Comparison of ENCODE assay signal across 9 cellular contexts in genomic region chr9:125233678-125234077, GRCh38. TPM values are rescaled to one million over a fixed set of nuclear protein-coding genes. Genes with fewer than 3 reads are reported as not detected.
A peak's percentile ranks its signal among the peaks of the same experiment; 100 is the strongest.
DNase-seq lines count a peak whose midpoint lies in the region; ATAC-seq, FAIRE-seq and TF ChIP-seq lines count a peak whose summit lies in the region.
"Had no signal": no experiment of that assay in that cellular context is flagged by ENCODE, and none has a peak within 500 bp of the region (broad histone marks: within the 10 kb centered on the region; RNA-seq: fewer than 3 reads in every experiment).

No MANE protein-coding gene starts in this region.

- no peaks in the 10 kb centered on the region for H3K27me3 ChIP-seq in adrenal gland

- intact Hi-C loops in adrenal gland (cut with DNase I) (loop anchor here in 1 of 2 donors (10.0 kb wide), 1 partner anchor 111 kb away; no protein-coding TSS in a partner anchor), left colon (cut with DNase I, micrococcal nuclease) (no loop called here)

- CTCF ChIA-PET in GM10248 (lab: Yijun Ruan, JAX): interaction anchor here (1.1 kb wide), 1 partner anchor 31 kb away, joined by 3 read pairs; no protein-coding TSS in a partner anchor

- H3K36me3 ChIP-seq in adrenal gland (replicated peaks in 1 of 2): peaks cover 0 to 52% of the 10 kb centered on the region in 2 donors

- H3K4me1 ChIP-seq in adrenal gland (replicated peaks in 1 of 2): peaks cover 14 to 41% of the 10 kb centered on the region in 2 donors

- peak; percentile 100 for FAIRE-seq in H54 (lab: Jason Lieb, UNC)

- 29 to 55% (median 42%) methylated on average over 3 of the region's 3 CpGs for WGBS in adrenal gland, 4 donors

- POLR2A ChIA-PET in GM10248 (lab: Yijun Ruan, JAX): interaction anchor here (0.7 to 1.5 kb wide), 3 partner anchors 8 to 462 kb away, joined by 3 to 6 read pairs (median 5); no protein-coding TSS in a partner anchor

- no peaks in the 10 kb centered on the region for H3K9me3 ChIP-seq in adrenal gland (replicated peaks in 1 of 3)

- no peak for TF ChIP-seq POLR2A in H54 (IDR thresholded peaks at IDR 0.05; ENCODE audit: low read depth, low read length)
- no peak for TF ChIP-seq POLR2A in adrenal gland (IDR thresholded peaks at IDR 0.05)

- peak overlapping the region in 3 of 5 donors; percentile 10 to 16 (median 10) for H3K27ac ChIP-seq in adrenal gland

- ATAC-seq in left colon (peak; percentile 48), GM21737 (IDR thresholded peaks at IDR 0.05; ENCODE audit: unreplicated experiment) (no peak), GM18520 (IDR thresholded peaks at IDR 0.05; ENCODE audit: unreplicated experiment) (no peak)

- TF ChIP-seq CTCF in adrenal gland (IDR thresholded peaks at IDR 0.05): no peak
- TF ChIP-seq CTCF in GM10248 (IDR thresholded peaks at IDR 0.05; ENCODE audit: control extremely low read depth, extremely low read depth, low read depth, missing control alignments): no peak

- DNase-seq in 8988T: peak; percentile 36
- peak; percentile 91 for DNase-seq in H54 (ENCODE audit: insufficient read length, low spot score)
- DNase-seq in adrenal gland: peak in 5 of 7 donors; percentile 24 to 47 (median 34)
- peak in 1 of 2 donors; percentile 28 for DNase-seq in left colon
- no peak for DNase-seq in stimulated activated CD4-positive, alpha-beta T cell treated with anti-CD3 and anti-CD28 coated beads, Interleukin-12 subunit alpha, Interleukin-12 subunit beta, amount 100 ng/mL, for 4 hours
- DNase-seq in GM10248 (ENCODE audit: extremely low spot score): no peak
- DNase-seq: NCI-H1930 had no signal

- no peak overlapping the region for H3K4me3 ChIP-seq in adrenal gland

RNA-seq across cellular contexts. Expression of gene HSPA5, which starts 7.5 kb away (rescaled TPM):
- total RNA-seq in adrenal gland: 100 to 1,000 TPM in 5 of 8 donors, 10 to 100 TPM in 3; 62.7 to 551 (median 133) TPM
- 100 to 1,000 TPM in 1 of 3 donors, 10 to 100 TPM in 2; 30.0 to 677 (median 40.6) TPM for polyA plus RNA-seq in adrenal gland
- total RNA-seq in left colon: 100 to 1,000 TPM; 193 to 227 TPM

RNA-seq across cellular contexts. Expression of gene GAPVD1, which starts 27.9 kb away (rescaled TPM):
- total RNA-seq in adrenal gland (10 to 100 TPM; 27.9 to 63.1 (median 41.3) TPM), left colon (10 to 100 TPM; 37.9 to 40.0 TPM)
- polyA plus RNA-seq in adrenal gland: 10 to 100 TPM in 1 of 3 donors, 1 to 10 TPM in 2; 7.1 to 25.5 (median 9.6) TPM

RNA-seq across cellular contexts. Expression of gene RABEPK, which starts 33.3 kb away (rescaled TPM):
- total RNA-seq in adrenal gland (10 to 100 TPM; 11.0 to 22.5 (median 16.4) TPM), left colon (10 to 100 TPM; 10.3 to 11.0 TPM)
- polyA plus RNA-seq in adrenal gland: 10 to 100 TPM; 16.7 to 27.3 (median 17.2) TPM

RNA-seq across cellular contexts. Expression of gene PPP6C, which starts 44.1 kb away (rescaled TPM):
- 10 to 100 TPM; 30.8 to 71.1 (median 48.0) TPM for total RNA-seq in adrenal gland
- 10 to 100 TPM; 15.9 to 51.0 (median 17.1) TPM for polyA plus RNA-seq in adrenal gland
- total RNA-seq in left colon: 10 to 100 TPM; 51.1 to 53.3 TPM

Comparison
In these comparisons a context has a peak if more than half of its experiments do, and no peak if none do; other contexts are left out.
1. DNase-seq: peak in 8988T (single experiment), H54 (single experiment) and adrenal gland (5 of 7); none in stimulated activated CD4-positive, alpha-beta T cell treated with anti-CD3 and anti-CD28 coated beads, Interleukin-12 subunit alpha, Interleukin-12 subunit beta, amount 100 ng/mL, for 4 hours (single experiment) and GM10248 (single experiment).